ENCODE assay signal across 9 cellular contexts in genomic region chr7:37916017-37916672, GRCh38. TPM values are rescaled to one million over a fixed set of nuclear protein-coding genes. Genes with fewer than 3 reads are reported as not detected.
DNase-seq lines count a peak whose midpoint lies in the region; ATAC-seq, FAIRE-seq and TF ChIP-seq lines count a peak whose summit lies in the region.
"Had no signal": no experiment of that assay in that cellular context is flagged by ENCODE, and none has a peak within 500 bp of the region (broad histone marks: within the 10 kb centered on the region; RNA-seq: fewer than 3 reads in every experiment).

No MANE protein-coding gene starts in this region.

- peaks cover 49% of the 10 kb centered on the region for H3K27me3 Mint-ChIP-seq in activated CD4-positive, alpha-beta T cell treated with anti-CD3 and anti-CD28 coated beads for 36 hours
- peaks cover 81% of the 10 kb centered on the region for H3K27me3 Mint-ChIP-seq in activated naive CD8-positive, alpha-beta T cell treated with anti-CD3 and anti-CD28 coated beads for 36 hours

- no peaks in the 10 kb centered on the region for H3K9me3 ChIP-seq in kidney (ENCODE audit: control insufficient read depth in 1 of 2, low read length in 2 of 2)
- H3K9me3 ChIP-seq in testis: no peaks in the 10 kb centered on the region

- no peaks in the 10 kb centered on the region for H3K36me3 Mint-ChIP-seq in activated CD4-positive, alpha-beta T cell treated with anti-CD3 and anti-CD28 coated beads for 36 hours (ENCODE audit: low read depth)
- no peaks in the 10 kb centered on the region for H3K36me3 Mint-ChIP-seq in activated naive CD8-positive, alpha-beta T cell treated with anti-CD3 and anti-CD28 coated beads for 36 hours

- no peaks in the 10 kb centered on the region for H3K27me3 ChIP-seq in testis

- H3K27ac ChIP-seq in kidney (ENCODE audit: low read depth in 2 of 2, low read length in 2 of 2) (peak overlapping the region in 1 of 2 donors; percentile 37), testis (peak overlapping the region; percentile 60 to 85)

- TF ChIP-seq CTCF in kidney (IDR thresholded peaks at IDR 0.05; ENCODE audit: borderline replicate concordance, extremely low read depth, insufficient read depth): no peak
- no peak for TF ChIP-seq CTCF in testis (IDR thresholded peaks at IDR 0.05)

- H3K27ac Mint-ChIP-seq in activated CD4-positive, alpha-beta T cell treated with anti-CD3 and anti-CD28 coated beads for 36 hours: no peak overlapping the region
- H3K27ac Mint-ChIP-seq in activated naive CD8-positive, alpha-beta T cell treated with anti-CD3 and anti-CD28 coated beads for 36 hours: no peak overlapping the region

- H3K9me3 Mint-ChIP-seq in activated CD4-positive, alpha-beta T cell treated with anti-CD3 and anti-CD28 coated beads for 36 hours (ENCODE audit: low read depth): no peaks in the 10 kb centered on the region
- no peaks in the 10 kb centered on the region for H3K9me3 Mint-ChIP-seq in activated naive CD8-positive, alpha-beta T cell treated with anti-CD3 and anti-CD28 coated beads for 36 hours

- CTCF ChIA-PET in activated CD4-positive, alpha-beta T cell treated with anti-CD3 and anti-CD28 coated beads for 36 hours (lab: Charles Lee): interaction anchor here (0.7 to 4.3 kb wide), 3 partner anchors 8 to 596 kb away, joined by 3 to 19 read pairs (median 5); no protein-coding TSS in a partner anchor

- peak overlapping the region; percentile 35 for H3K4me3 Mint-ChIP-seq in activated CD4-positive, alpha-beta T cell treated with anti-CD3 and anti-CD28 coated beads for 36 hours
- H3K4me3 Mint-ChIP-seq in activated naive CD8-positive, alpha-beta T cell treated with anti-CD3 and anti-CD28 coated beads for 36 hours: peak overlapping the region; percentile 30

- TF ChIP-seq POLR2A in testis (IDR thresholded peaks at IDR 0.05): no peak

- DNase-seq in activated CD4-positive, alpha-beta T cell treated with anti-CD3 and anti-CD28 coated beads for 36 hours: peak; percentile 16
- DNase-seq in activated CD4-positive, alpha-beta T cell treated with anti-CD3 and anti-CD28 coated beads for 48 hours: no peak
- no peak for DNase-seq in activated naive CD8-positive, alpha-beta T cell treated with anti-CD3 and anti-CD28 coated beads for 36 hours
- peak; percentile 75 for DNase-seq in kidney
- peak; percentile 30 for DNase-seq in testis
- DNase-seq in AG08395 (ENCODE audit: low spot score): no peak
- no peak for DNase-seq in ureter (ENCODE audit: low spot score)

- POLR2A ChIA-PET in activated CD4-positive, alpha-beta T cell treated with anti-CD3 and anti-CD28 coated beads for 36 hours (lab: Charles Lee): no interaction called here

- no peaks in the 10 kb centered on the region for H3K36me3 ChIP-seq in kidney (ENCODE audit: control insufficient read depth in 1 of 2, insufficient read depth in 2 of 2, low read length in 2 of 2)
- no peaks in the 10 kb centered on the region for H3K36me3 ChIP-seq in testis (ENCODE audit: low read depth, missing control alignments)

- FAIRE-seq in kidney (lab: Jason Lieb, UNC): no peak

- H3K4me1 ChIP-seq in kidney (ENCODE audit: control insufficient read depth in 1 of 2, insufficient read depth in 1 of 2, low read depth in 1 of 2, low read length in 2 of 2) (peaks cover 0 to 9% of the 10 kb centered on the region in 2 donors), testis (no peaks in the 10 kb centered on the region)

- WGBS in testis, 2 donors: 1 to 5% methylated on average over 10 to 51 of the region's 57 CpGs

- intact Hi-C loops in activated CD4-positive, alpha-beta T cell treated with anti-CD3 and anti-CD28 coated beads for 36 hours (cut with DNase I, micrococcal nuclease): loop anchor here in 1 of 2 experiments (5.0 to 10.0 kb wide), 2 partner anchors 306 to 459 kb away; no protein-coding TSS in a partner anchor
- intact Hi-C loops in kidney (cut with DNase I): no loop called here
- intact Hi-C loops in testis (cut with DNase I; ENCODE audit: low total_unique reads): no loop called here

- no peak overlapping the region for H3K9ac ChIP-seq in kidney (ENCODE audit: low read length in 2 of 2)

- H3K4me1 Mint-ChIP-seq in activated CD4-positive, alpha-beta T cell treated with anti-CD3 and anti-CD28 coated beads for 36 hours: peaks cover 13% of the 10 kb centered on the region
- H3K4me1 Mint-ChIP-seq in activated naive CD8-positive, alpha-beta T cell treated with anti-CD3 and anti-CD28 coated beads for 36 hours: peaks cover 14% of the 10 kb centered on the region

- ATAC-seq in activated CD4-positive, alpha-beta T cell treated with anti-CD3 and anti-CD28 coated beads for 36 hours: no peak
- no peak for ATAC-seq in HG03439 (IDR thresholded peaks at IDR 0.05; ENCODE audit: unreplicated experiment)

- H3K4me3 ChIP-seq in kidney (ENCODE audit: low read length in 2 of 2): peak overlapping the region; percentile 57 to 61
- peak overlapping the region; percentile 66 to 74 for H3K4me3 ChIP-seq in testis

RNA-seq across cellular contexts. Expression of gene SFRP4, which starts 0.5 kb away (rescaled TPM):
- not detected for total RNA-seq in activated CD4-positive, alpha-beta T cell treated with anti-CD3 and anti-CD28 coated beads for 36 hours
- total RNA-seq in activated naive CD8-positive, alpha-beta T cell treated with anti-CD3 and anti-CD28 coated beads for 36 hours: not detected
- 6.8 TPM for total RNA-seq in kidney
- polyA plus RNA-seq in kidney (ENCODE audit: insufficient read depth, low read depth, low replicate concordance): 1.5 TPM
- total RNA-seq in testis: 10 to 100 TPM in 1 of 2 donors, 1 to 10 TPM in 1; 9.0 to 18.5 TPM
- 48.0 TPM for polyA plus RNA-seq in testis (ENCODE audit: insufficient read depth, low read depth, low replicate concordance)
- total RNA-seq in ureter: 1.9 TPM
- total RNA-seq: activated CD8-positive, alpha-beta memory T cell treated with anti-CD3 and anti-CD28 coated beads for 36 hours had no signal

RNA-seq across cellular contexts. Expression of gene EPDR1, which starts 4.3 kb away (rescaled TPM):
- 1 to 10 TPM; 1.8 to 2.7 TPM for total RNA-seq in activated CD4-positive, alpha-beta T cell treated with anti-CD3 and anti-CD28 coated beads for 36 hours
- total RNA-seq in activated naive CD8-positive, alpha-beta T cell treated with anti-CD3 and anti-CD28 coated beads for 36 hours: 1 to 10 TPM; 1.8 to 2.6 TPM
- 17.0 TPM for total RNA-seq in kidney
- polyA plus RNA-seq in kidney (ENCODE audit: insufficient read depth, low read depth, low replicate concordance): 25.2 TPM
- total RNA-seq in testis: 10 to 100 TPM; 30.4 to 34.8 TPM
- 33.9 TPM for polyA plus RNA-seq in testis (ENCODE audit: insufficient read depth, low read depth, low replicate concordance)
- total RNA-seq in ureter: 20.1 TPM

Comparison
In these comparisons a context has a peak if more than half of its experiments do, and no peak if none do; other contexts are left out.
1. DNase-seq: peak in activated CD4-positive, alpha-beta T cell treated with anti-CD3 and anti-CD28 coated beads for 36 hours (single experiment), kidney (single experiment) and testis (single experiment); none in activated CD4-positive, alpha-beta T cell treated with anti-CD3 and anti-CD28 coated beads for 48 hours (single experiment), activated naive CD8-positive, alpha-beta T cell treated with anti-CD3 and anti-CD28 coated beads for 36 hours (single experiment), AG08395 (single experiment) and ureter (single experiment).